ENCODE assay signal across 8 cellular contexts in genomic region chr3:48739955-48740823, GRCh38. TPM values are rescaled to one million over a fixed set of nuclear protein-coding genes. Genes with fewer than 3 reads are reported as not detected.
DNase-seq lines count a peak whose midpoint lies in the region; ATAC-seq and TF ChIP-seq lines count a peak whose summit lies in the region.

No MANE protein-coding gene starts in this region.

- no peaks in the 10 kb centered on the region for H3K9me3 Mint-ChIP-seq in naive thymus-derived CD4-positive, alpha-beta T cell

- H3K9ac ChIP-seq in fibroblast of lung (ENCODE audit: insufficient read depth, low read length), result no peak overlapping the region

- H3K79me2 ChIP-seq in PC-9 (ENCODE audit: low read depth), result no peaks in the 10 kb centered on the region
- no peaks in the 10 kb centered on the region for H3K79me2 ChIP-seq in fibroblast of lung (ENCODE audit: control insufficient read depth, insufficient read depth, low read length)

- H3K27me3 ChIP-seq in GM06990 (replicated peaks; ENCODE audit: control insufficient read depth, insufficient read depth, low read length), result no peaks in the 10 kb centered on the region
- H3K27me3 ChIP-seq in PC-9 (ENCODE audit: insufficient read depth, low read depth), result no peaks in the 10 kb centered on the region
- H3K27me3 ChIP-seq in fibroblast of lung (ENCODE audit: control insufficient read depth, insufficient read depth, low read length), result no peaks in the 10 kb centered on the region
- H3K27me3 ChIP-seq in naive thymus-derived CD4-positive, alpha-beta T cell (ENCODE audit: control insufficient read depth in 2 of 2, insufficient read depth in 2 of 2, low read length in 2 of 2), result no peaks in the 10 kb centered on the region
- H3K27me3 ChIP-seq in stomach, result no peaks in the 10 kb centered on the region

- peaks cover 0 to 9% (median 0%) of the 10 kb centered on the region in 7 donors for H3K4me1 Mint-ChIP-seq in naive thymus-derived CD4-positive, alpha-beta T cell

- ATAC-seq in HG02763 (IDR thresholded peaks at IDR 0.05; ENCODE audit: unreplicated experiment) (peak; percentile 72), GM21717 (IDR thresholded peaks at IDR 0.05; ENCODE audit: unreplicated experiment) (no peak)
- ATAC-seq in naive thymus-derived CD4-positive, alpha-beta T cell, result peak; percentile 90

- H3K9me3 ChIP-seq in PC-9 (ENCODE audit: insufficient read depth, low read depth), result no peaks in the 10 kb centered on the region
- no peaks in the 10 kb centered on the region for H3K9me3 ChIP-seq in fibroblast of lung (ENCODE audit: control insufficient read depth, insufficient read depth, low read depth, low read length)
- no peaks in the 10 kb centered on the region for H3K9me3 ChIP-seq in naive thymus-derived CD4-positive, alpha-beta T cell (ENCODE audit: control insufficient read depth in 2 of 3, low read length in 3 of 3)
- no peaks in the 10 kb centered on the region for H3K9me3 ChIP-seq in stomach

- no peak overlapping the region for H3K27ac ChIP-seq in PC-9
- H3K27ac ChIP-seq in fibroblast of lung (ENCODE audit: insufficient read depth, low read length), result no peak overlapping the region
- H3K27ac ChIP-seq in naive thymus-derived CD4-positive, alpha-beta T cell (ENCODE audit: low read depth, low read length), result no peak overlapping the region
- H3K27ac ChIP-seq in stomach, result peak overlapping the region; percentile 53 to 82 (median 79)

- H3K4me3 Mint-ChIP-seq in naive thymus-derived CD4-positive, alpha-beta T cell, result no peak overlapping the region

- H2AFZ ChIP-seq in PC-9 (no peak overlapping the region), fibroblast of lung (ENCODE audit: low read length) (peak overlapping the region; percentile 71)

- no peak for TF ChIP-seq EP300 in stomach (IDR thresholded peaks at IDR 0.05)

- H3F3A ChIP-seq in PC-9 (ENCODE audit: insufficient read depth, low read depth), result no peaks in the 10 kb centered on the region

- POLR2A ChIA-PET in PC-9 (lab: Charles Lee; ENCODE audit: unreplicated experiment), result no interaction called here
- POLR2A ChIA-PET in naive thymus-derived CD4-positive, alpha-beta T cell (lab: Charles Lee), result interaction anchor here (1.4 kb wide), 1 partner anchor 158 kb away, joined by 6 read pairs; the partner anchor contains the start of gene SLC25A20

- no peaks in the 10 kb centered on the region for H3K36me3 Mint-ChIP-seq in naive thymus-derived CD4-positive, alpha-beta T cell

- H4K20me1 ChIP-seq in PC-9 (ENCODE audit: insufficient read depth) (no peaks in the 10 kb centered on the region), fibroblast of lung (ENCODE audit: control insufficient read depth, extremely low read depth, insufficient read depth, low read length) (no peaks in the 10 kb centered on the region)

- H3K4me3 ChIP-seq in GM06990 (replicated peaks; ENCODE audit: low read depth, low read length) (no peak overlapping the region), PC-9 (no peak overlapping the region), fibroblast of lung (replicated peaks in 1 of 4; ENCODE audit: control extremely low read depth in 1 of 4, insufficient read depth in 1 of 4, low read depth in 3 of 4, low read length in 4 of 4) (peak overlapping the region in 2 of 4 experiments; percentile 8 to 30), stomach (peak overlapping the region in 3 of 4 donors; percentile 2 to 20 (median 3))
- no peak overlapping the region for H3K4me3 ChIP-seq in naive thymus-derived CD4-positive, alpha-beta T cell (ENCODE audit: low read length)

- intact Hi-C loops in PC-9 (cut with micrococcal nuclease; ENCODE audit: unreplicated experiment) (loop anchor here (10.0 kb wide), 1 partner anchor 215 kb away; no protein-coding TSS in a partner anchor), stomach (cut with DNase I; ENCODE audit: low total_unique reads) (no loop called here)
- intact Hi-C loops in naive thymus-derived CD4-positive, alpha-beta T cell (cut with micrococcal nuclease), result loop anchor here (1.0 to 5.0 kb wide), 4 partner anchors 23 to 212 kb away; partner anchors contain the start of genes IP6K2 (in 1 of the 2) and NCKIPSD (in 1 of the 2)

- no peak overlapping the region for H3K4me2 ChIP-seq in PC-9
- peak overlapping the region; percentile 71 for H3K4me2 ChIP-seq in fibroblast of lung (ENCODE audit: extremely low read depth, insufficient read depth, low read length)

- no TSS peak for BruUV-seq in PC-9 (replicated peaks; lab: Mats Ljungman, UMichigan)

- no peaks in the 10 kb centered on the region for H3K36me3 ChIP-seq in GM06990 (ENCODE audit: control insufficient read depth, insufficient read depth, low read length)
- no peaks in the 10 kb centered on the region for H3K36me3 ChIP-seq in PC-9 (ENCODE audit: low read depth)
- H3K36me3 ChIP-seq in fibroblast of lung (ENCODE audit: control insufficient read depth, insufficient read depth, low read length), result no peaks in the 10 kb centered on the region
- H3K36me3 ChIP-seq in naive thymus-derived CD4-positive, alpha-beta T cell (ENCODE audit: control insufficient read depth in 2 of 3, insufficient read depth in 3 of 3, low read length in 3 of 3), result no peaks in the 10 kb centered on the region
- peaks cover 0 to 4% (median 2%) of the 10 kb centered on the region in 4 donors for H3K36me3 ChIP-seq in stomach

- no peak for TF ChIP-seq POLR2A in stomach (IDR thresholded peaks at IDR 0.05)

- CTCF ChIA-PET in PC-9 (lab: Charles Lee), result interaction anchor here (0.5 to 0.8 kb wide), 5 partner anchors 20 to 466 kb away, joined by 3 to 4 read pairs (median 3); no protein-coding TSS in a partner anchor
- CTCF ChIA-PET in naive thymus-derived CD4-positive, alpha-beta T cell (lab: Charles Lee), result interaction anchor here (0.6 to 2.1 kb wide), 7 partner anchors 15 to 210 kb away, joined by 3 to 11 read pairs (median 3); partner anchors contain the start of genes IP6K2 and PFKFB4

- H3K4me1 ChIP-seq in PC-9 (replicated peaks; ENCODE audit: insufficient read depth) (no peaks in the 10 kb centered on the region), fibroblast of lung (ENCODE audit: control insufficient read depth, extremely low read depth, insufficient read depth, low read length) (peaks cover 5% of the 10 kb centered on the region), stomach (peaks cover 30 to 39% (median 34%) of the 10 kb centered on the region in 4 donors)
- no peaks in the 10 kb centered on the region for H3K4me1 ChIP-seq in naive thymus-derived CD4-positive, alpha-beta T cell (ENCODE audit: control insufficient read depth in 2 of 2, insufficient read depth in 2 of 2, low read length in 2 of 2)

- H3K27me3 Mint-ChIP-seq in naive thymus-derived CD4-positive, alpha-beta T cell, result no peaks in the 10 kb centered on the region

- H3K27ac Mint-ChIP-seq in naive thymus-derived CD4-positive, alpha-beta T cell, result peak overlapping the region in 2 of 9 donors; percentile 1 to 6

- peak; percentile 49 for DNase-seq in GM06990 (ENCODE audit: extremely low read depth, insufficient read length)
- peak in 1 of 2 experiments; percentile 40 for DNase-seq in PC-9
- peak; percentile 11 to 14 for DNase-seq in activated T-helper 1 cell treated with anti-CD3 and anti-CD28 coated beads, Interleukin-2, amount 50 U/mL, for 16 hours (ENCODE audit: low read depth in 1 of 2, low spot score in 1 of 2)
- peak; percentile 68 to 92 for DNase-seq in fibroblast of lung (ENCODE audit: low read depth in 2 of 2)
- peak; percentile 8 to 55 (median 35) for DNase-seq in naive thymus-derived CD4-positive, alpha-beta T cell
- peak; percentile 93 for DNase-seq in stomach

- H3K9me2 ChIP-seq in PC-9 (ENCODE audit: insufficient read depth), result no peaks in the 10 kb centered on the region

- 7 to 11% (median 7%) methylated on average over 9 to 15 of the region's 15 CpGs for WGBS in stomach, 5 donors

- TF ChIP-seq CTCF in GM06990 (IDR thresholded peaks at IDR 0.05; ENCODE audit: insufficient read depth, low read length, poor library complexity, severe bottlenecking), result peak; percentile 88
- TF ChIP-seq CTCF in PC-9 (conservative IDR thresholded peaks at IDR 0.05), result peak; percentile 36; the same call in 1 of the 2 replicates
- TF ChIP-seq CTCF in fibroblast of lung (conservative IDR thresholded peaks at IDR 0.05 in 1 of 2, IDR thresholded peaks at IDR 0.05 in 1 of 2; ENCODE audit: low read depth in 1 of 2, low read length in 2 of 2), result peak; percentile 79 to 90
- peak in 5 of 7 experiments; percentile 75 to 90 (median 85) for TF ChIP-seq CTCF in stomach (IDR thresholded peaks at IDR 0.05)

RNA-seq across cellular contexts. Expression of gene IP6K2, which starts 23.2 kb away (rescaled TPM):
- total RNA-seq in PC-9 (2021) (123 and 144 TPM in 2 replicates), fibroblast of lung (40.3 and 53.5 TPM in 2 replicates), stomach (100 to 1,000 TPM; 102 to 234 (median 110) TPM)
- polyA plus RNA-seq in fibroblast of lung (58.9 and 64.1 TPM in 2 replicates), stomach (10 to 100 TPM; 44.1 to 87.5 (median 65.7) TPM)
- 47.5 and 52.1 TPM in 2 replicates for polyA plus RNA-seq in fibroblast of lung (2012)
- polyA minus RNA-seq in fibroblast of lung (ENCODE audit: low replicate concordance), result 35.9 and 43.2 TPM in 2 replicates
- 10 to 100 TPM; 72.0 to 94.3 (median 85.9) TPM for total RNA-seq in naive thymus-derived CD4-positive, alpha-beta T cell
- 10 to 100 TPM; 43.0 to 50.0 TPM for polyA plus RNA-seq in naive thymus-derived CD4-positive, alpha-beta T cell

RNA-seq across cellular contexts. Expression of gene NCKIPSD, which starts 54.5 kb away (rescaled TPM):
- total RNA-seq in PC-9 (2021), result 40.0 and 53.3 TPM in 2 replicates
- 15.4 and 23.3 TPM in 2 replicates for total RNA-seq in fibroblast of lung
- 14.6 and 19.6 TPM in 2 replicates for polyA plus RNA-seq in fibroblast of lung
- polyA plus RNA-seq in fibroblast of lung (2012), result 18.7 and 23.3 TPM in 2 replicates
- 56.2 and 67.3 TPM in 2 replicates for polyA minus RNA-seq in fibroblast of lung (ENCODE audit: low replicate concordance)
- total RNA-seq in naive thymus-derived CD4-positive, alpha-beta T cell, result 10 to 100 TPM; 13.7 to 42.1 (median 20.3) TPM
- 10 to 100 TPM in 1 of 2 donors, 1 to 10 TPM in 1; 8.6 to 21.9 TPM for polyA plus RNA-seq in naive thymus-derived CD4-positive, alpha-beta T cell
- total RNA-seq in stomach, result 10 to 100 TPM; 16.2 to 46.7 (median 32.6) TPM
- 1 to 10 TPM; 6.1 to 7.7 (median 6.1) TPM for polyA plus RNA-seq in stomach

Comparison
In these comparisons a context has a peak if more than half of its experiments do, and no peak if none do; other contexts are left out.
1. H3K4me3 ChIP-seq: peak in stomach (3 of 4); none in GM06990 (single experiment), PC-9 (single experiment) and naive thymus-derived CD4-positive, alpha-beta T cell (single experiment).
2. CTCF ChIP-seq: peak in every context shown above with its lines; median percentile 88 in GM06990; 85 in stomach; 84 in fibroblast of lung; 36 in PC-9.
3. H3K27ac ChIP-seq: peak in stomach (5 of 5); none in PC-9 (single experiment), fibroblast of lung (single experiment) and naive thymus-derived CD4-positive, alpha-beta T cell (single experiment).